Comparison of ENCODE assay signal across 24 cellular contexts in the genomic region with DNA sequence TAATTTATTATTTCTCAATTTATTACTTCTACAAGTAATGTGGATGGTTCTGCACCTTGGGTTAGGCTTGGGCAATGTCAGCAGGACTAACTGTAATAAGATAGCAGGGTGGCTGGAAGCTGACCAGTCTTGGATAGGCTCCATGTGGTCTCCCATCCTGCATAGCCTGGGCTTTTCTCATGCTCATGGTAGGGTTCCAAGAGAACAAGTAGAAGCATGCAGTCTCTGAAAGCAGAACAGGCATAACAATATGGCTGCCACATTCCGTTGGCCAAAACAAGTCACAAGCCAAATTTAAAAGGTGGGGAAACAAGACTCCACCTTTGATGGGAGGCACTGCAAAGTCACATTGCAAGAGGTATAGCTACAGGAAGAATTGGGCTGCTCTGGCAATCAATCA.
DNase-seq lines count a peak whose midpoint lies in the region; ATAC-seq and TF ChIP-seq lines count a peak whose summit lies in the region.
"Had no signal": no experiment of that assay in that cellular context is flagged by ENCODE, and none has a peak within 500 bp of the region (broad histone marks: within the 10 kb centered on the region; RNA-seq: fewer than 3 reads in every experiment).

No MANE protein-coding gene starts in this region.

- H3K4me3 ChIP-seq in astrocyte of the spinal cord (ENCODE audit: low read depth, low read length) (no peak overlapping the region), fibroblast of mammary gland (ENCODE audit: control insufficient read depth, low read depth, low read length) (no peak overlapping the region), skeletal muscle cell (ENCODE audit: low read depth, low read length) (no peak overlapping the region), ascending aorta (no peak overlapping the region)
- H3K4me3 ChIP-seq: gastroesophageal sphincter, GM12878, SK-N-MC, tibial artery had no signal

- H3K4me1 ChIP-seq in ascending aorta, result peaks cover 0 to 14% of the 10 kb centered on the region in 2 donors

- peaks cover 6 to 10% of the 10 kb centered on the region in 2 donors for H3K9me3 Mint-ChIP-seq in natural killer cell

- peak; percentile 22 for DNase-seq in LHCN-M2 (ENCODE audit: low read depth)
- DNase-seq in astrocyte of the spinal cord (ENCODE audit: low read depth, low spot score), result peak; percentile 28
- peak; percentile 50 for DNase-seq in fibroblast of mammary gland (ENCODE audit: low read depth)
- DNase-seq in skeletal muscle cell (ENCODE audit: low read depth), result peak; percentile 35
- no peak for DNase-seq in ascending aorta (ENCODE audit: low spot score in 2 of 2)
- no peak for DNase-seq in RKO (ENCODE audit: low spot score)
- no peak for DNase-seq in natural killer cell
- DNase-seq: activated CD4-positive, alpha-beta T cell treated with anti-CD3 and anti-CD28 coated beads, Interleukin-2, amount 50 U/mL, for 1 hour; activated CD8-positive, alpha-beta memory T cell treated with anti-CD3 and anti-CD28 coated beads, Interleukin-2, amount 50 U/mL, for 48 hours; activated naive CD8-positive, alpha-beta T cell treated with anti-CD3 and anti-CD28 coated beads, Interleukin-2, amount 10 ng/mL, durations not matched to agents 7 days and 5 days; CD4-positive, alpha-beta memory T cell; Kasumi-1; NCI-H1092 treated with DMSO at 0.1 percent for 48 hours; occipital lobe; retina; stimulated activated CD4-positive, alpha-beta T cell treated with anti-CD3 and anti-CD28 coated beads, Interleukin-4, amount 100 ng/mL, for 4 hours; stimulated activated naive CD8-positive, alpha-beta T cell treated with anti-CD3 and anti-CD28 coated beads, Interleukin-15, amount 100 ng/mL, for 72 hours; T-helper 17 cell; tibial artery had no signal

- in situ Hi-C loops in astrocyte of the spinal cord (cut with HindIII; ENCODE audit: low sequenced_read_pairs), result no loop called here

- H3K27me3 Mint-ChIP-seq in natural killer cell (ENCODE audit: low read depth in 2 of 2), result no peaks in the 10 kb centered on the region
- H3K27me3 Mint-ChIP-seq: CD4-positive, alpha-beta memory T cell; T-helper 17 cell had no signal

- no peak overlapping the region for H3K4me3 Mint-ChIP-seq in natural killer cell
- H3K4me3 Mint-ChIP-seq: activated naive CD8-positive, alpha-beta T cell treated with anti-CD3 and anti-CD28 coated beads, Interleukin-2, amount 10 ng/mL, durations not matched to agents 7 days and 5 days; brain; CD4-positive, alpha-beta memory T cell; stimulated activated naive CD8-positive, alpha-beta T cell treated with anti-CD3 and anti-CD28 coated beads, Interleukin-15, amount 100 ng/mL, for 72 hours; T-helper 17 cell had no signal

- H3K27ac Mint-ChIP-seq in natural killer cell, result no peak overlapping the region
- H3K27ac Mint-ChIP-seq: activated naive CD8-positive, alpha-beta T cell treated with anti-CD3 and anti-CD28 coated beads, Interleukin-2, amount 10 ng/mL, durations not matched to agents 7 days and 5 days; CD4-positive, alpha-beta memory T cell; stimulated activated naive CD8-positive, alpha-beta T cell treated with anti-CD3 and anti-CD28 coated beads, Interleukin-15, amount 100 ng/mL, for 72 hours; T-helper 17 cell had no signal

- peaks cover 4 to 9% of the 10 kb centered on the region in 2 donors for H3K9me3 ChIP-seq in ascending aorta

- no peak overlapping the region for H3K27ac ChIP-seq in ascending aorta
- H3K27ac ChIP-seq: SK-N-MC, tibial artery, VCaP had no signal

- no peaks in the 10 kb centered on the region for H3K36me3 ChIP-seq in ascending aorta
- H3K36me3 ChIP-seq: gastroesophageal sphincter, tibial artery had no signal

- H3K4me1 Mint-ChIP-seq in natural killer cell, result no peaks in the 10 kb centered on the region

- H3K36me3 Mint-ChIP-seq in natural killer cell, result peaks cover 8% of the 10 kb centered on the region

- TF ChIP-seq CTCF in astrocyte of the spinal cord (IDR thresholded peaks at IDR 0.05; ENCODE audit: low read depth, low read length), result no peak
- no peak for TF ChIP-seq CTCF in fibroblast of mammary gland (conservative IDR thresholded peaks at IDR 0.05; ENCODE audit: control insufficient read depth, insufficient read depth, low read depth, low read length)
- TF ChIP-seq CTCF in ascending aorta (IDR thresholded peaks at IDR 0.05), result no peak
- no peak for TF ChIP-seq CTCF in natural killer cell (IDR thresholded peaks at IDR 0.05)

- no peaks in the 10 kb centered on the region for H3K27me3 ChIP-seq in ascending aorta
- H3K27me3 ChIP-seq: gastroesophageal sphincter, tibial artery had no signal

- intact Hi-C loops in ascending aorta (cut with DNase I), result no loop called here
- intact Hi-C loops in natural killer cell (cut with micrococcal nuclease), result no loop called here

- ATAC-seq in natural killer cell, result no peak
- ATAC-seq: gastroesophageal sphincter; GM12878; stimulated activated naive CD8-positive, alpha-beta T cell treated with anti-CD3 and anti-CD28 coated beads, Interleukin-15, amount 100 ng/mL, for 72 hours; T-helper 17 cell had no signal

Comparison
In these comparisons a context has a peak if more than half of its experiments do, and no peak if none do; other contexts are left out.
1. DNase-seq: peak in LHCN-M2 (single experiment), astrocyte of the spinal cord (single experiment), fibroblast of mammary gland (single experiment) and skeletal muscle cell (single experiment); none in ascending aorta (0 of 2), RKO (single experiment) and natural killer cell (single experiment).